In genomic region chr12:6285063-6285477, GRCh38 we compare ENCODE assay signal across 8 cellular contexts. TPM values are rescaled to one million over a fixed set of nuclear protein-coding genes. Genes with fewer than 3 reads are reported as not detected.
A peak's percentile ranks its signal among the peaks of the same experiment; 100 is the strongest.
DNase-seq lines count a peak whose midpoint lies in the region; ATAC-seq and TF ChIP-seq lines count a peak whose summit lies in the region.

No MANE protein-coding gene starts in this region.

- no peaks in the 10 kb centered on the region for H3K27me3 ChIP-seq in Peyer's patch
- no peaks in the 10 kb centered on the region for H3K27me3 ChIP-seq in tibial nerve

- H3K27me3 Mint-ChIP-seq in activated T-cell treated with anti-CD3 and anti-CD28 coated beads, Interleukin-2, amount 50 U/mL, for 72 hours (ENCODE audit: low read depth), result peaks cover 13% of the 10 kb centered on the region

- H3K4me1 Mint-ChIP-seq in activated T-cell treated with anti-CD3 and anti-CD28 coated beads, Interleukin-2, amount 50 U/mL, for 72 hours (ENCODE audit: low read depth), result peaks cover 6% of the 10 kb centered on the region

- TF ChIP-seq EP300 in tibial nerve (IDR thresholded peaks at IDR 0.05), result peak in 1 of 2 donors; percentile 50

- H3K9me3 Mint-ChIP-seq in activated T-cell treated with anti-CD3 and anti-CD28 coated beads, Interleukin-2, amount 50 U/mL, for 72 hours, result no peaks in the 10 kb centered on the region

- no peak overlapping the region for H3K4me3 Mint-ChIP-seq in activated T-cell treated with anti-CD3 and anti-CD28 coated beads, Interleukin-2, amount 50 U/mL, for 72 hours

- TF ChIP-seq POLR2A in Peyer's patch (IDR thresholded peaks at IDR 0.05) (no peak), tibial nerve (IDR thresholded peaks at IDR 0.05) (peak in 1 of 2 donors; percentile 13)

- 3 to 4% methylated on average over 8 of the region's 8 CpGs for WGBS in tibial nerve, 2 donors

- H3K4me3 ChIP-seq in GM12864 (ENCODE audit: low read depth, low read length), result no peak overlapping the region
- no peak overlapping the region for H3K4me3 ChIP-seq in Jurkat, Clone E6-1 (ENCODE audit: low read length)
- no peak overlapping the region for H3K4me3 ChIP-seq in Peyer's patch
- no peak overlapping the region for H3K4me3 ChIP-seq in fibroblast of the aortic adventitia (ENCODE audit: low read depth, low read length)
- H3K4me3 ChIP-seq in tibial nerve, result no peak overlapping the region

- H3K27ac Mint-ChIP-seq in activated T-cell treated with anti-CD3 and anti-CD28 coated beads, Interleukin-2, amount 50 U/mL, for 72 hours, result no peak overlapping the region

- ATAC-seq in activated T-cell treated with anti-CD3 and anti-CD28 coated beads, Interleukin-2, amount 50 U/mL, for 72 hours (replicated peaks in 1 of 2), result peak; percentile 76 to 77
- no peak for ATAC-seq in HG02763 (IDR thresholded peaks at IDR 0.05; ENCODE audit: unreplicated experiment)

- H3K27ac ChIP-seq in Peyer's patch (no peak overlapping the region), tibial nerve (no peak overlapping the region)

- TF ChIP-seq CTCF in GM12864 (IDR thresholded peaks at IDR 0.05; ENCODE audit: low read depth, low read length, missing control alignments) (peak; percentile 92), Peyer's patch (IDR thresholded peaks at IDR 0.05) (peak; percentile 68 to 93 (median 90)), fibroblast of the aortic adventitia (IDR thresholded peaks at IDR 0.05; ENCODE audit: insufficient read depth, low read length) (peak; percentile 83), tibial nerve (IDR thresholded peaks at IDR 0.05) (peak; percentile 87 to 93 (median 90))

- H3K9me3 ChIP-seq in Peyer's patch (no peaks in the 10 kb centered on the region), tibial nerve (no peaks in the 10 kb centered on the region)

- H3K4me1 ChIP-seq in Peyer's patch, result peaks cover 0 to 6% (median 2%) of the 10 kb centered on the region in 4 donors
- peaks cover 0 to 20% (median 1%) of the 10 kb centered on the region in 4 donors for H3K4me1 ChIP-seq in tibial nerve

- H3K36me3 Mint-ChIP-seq in activated T-cell treated with anti-CD3 and anti-CD28 coated beads, Interleukin-2, amount 50 U/mL, for 72 hours (ENCODE audit: insufficient read depth in 2 of 2), result no peaks in the 10 kb centered on the region

- DNase-seq in GM12864 (ENCODE audit: low read depth) (no peak), Peyer's patch (peak; percentile 34 to 75 (median 70)), fibroblast of the aortic adventitia (ENCODE audit: low read depth) (peak; percentile 86), occipital lobe (lab: John Stamatoyannopoulos, UW) (peak; percentile 11), tibial nerve (ENCODE audit: low spot score in 2 of 2) (peak in 1 of 2 donors; percentile 68)
- peak; percentile 46 for DNase-seq in Jurkat, Clone E6-1 (ENCODE audit: low read depth, low spot score)
- DNase-seq in activated T-cell treated with anti-CD3 and anti-CD28 coated beads, Interleukin-2, amount 50 U/mL, for 72 hours, result peak; percentile 52 to 74

- H3K36me3 ChIP-seq in Peyer's patch, result no peaks in the 10 kb centered on the region
- H3K36me3 ChIP-seq in tibial nerve, result no peaks in the 10 kb centered on the region

RNA-seq across cellular contexts. Expression of gene PLEKHG6, which starts 25.4 kb away (rescaled TPM):
- 0.61 TPM for polyA plus RNA-seq in Jurkat, Clone E6-1 (2012; ENCODE audit: insufficient read depth, insufficient read length)
- total RNA-seq in Peyer's patch (100 to 1,000 TPM; 145 to 543 (median 176) TPM), fibroblast of the aortic adventitia (ENCODE audit: low replicate concordance) (not detected in 2 replicates), occipital lobe (not detected), tibial nerve (10 to 100 TPM in 1 of 4 donors, 1 to 10 TPM in 2, not detected in 1; 2.9 to 15.3 (median 7.6) TPM)
- total RNA-seq in activated T-cell treated with anti-CD3 and anti-CD28 coated beads, Interleukin-2, amount 50 U/mL, for 72 hours, result not detected

RNA-seq across cellular contexts. Expression of gene TNFRSF1A, which starts 56.8 kb away (rescaled TPM):
- polyA plus RNA-seq in Jurkat, Clone E6-1 (2012; ENCODE audit: insufficient read depth, insufficient read length), result 58.0 TPM
- total RNA-seq in Peyer's patch (100 to 1,000 TPM in 3 of 4 donors, 10 to 100 TPM in 1; 90.8 to 547 (median 393) TPM), fibroblast of the aortic adventitia (ENCODE audit: low replicate concordance) (146 and 207 TPM in 2 replicates), occipital lobe (14.8 TPM), tibial nerve (100 to 1,000 TPM; 196 to 437 (median 306) TPM)
- 10 to 100 TPM; 48.4 to 52.1 TPM for total RNA-seq in activated T-cell treated with anti-CD3 and anti-CD28 coated beads, Interleukin-2, amount 50 U/mL, for 72 hours

Comparison
In these comparisons a context has a peak if more than half of its experiments do, and no peak if none do; other contexts are left out.
1. RNA of gene PLEKHG6, which starts 25.4 kb away (total RNA-seq): 145 to 543 TPM in Peyer's patch; 2.9 to 15.3 TPM in tibial nerve, not detected in activated T-cell treated with anti-CD3 and anti-CD28 coated beads, Interleukin-2, amount 50 U/mL, for 72 hours, not detected in fibroblast of the aortic adventitia and not detected in occipital lobe (single experiment); every median in the first group is over 4 times any median in the second.
2. Peak in every context shown above with its lines, with median percentiles within 50 percentile points of each other: CTCF ChIP-seq.